ENCODE assay signal across 8 cellular contexts in the genomic region with DNA sequence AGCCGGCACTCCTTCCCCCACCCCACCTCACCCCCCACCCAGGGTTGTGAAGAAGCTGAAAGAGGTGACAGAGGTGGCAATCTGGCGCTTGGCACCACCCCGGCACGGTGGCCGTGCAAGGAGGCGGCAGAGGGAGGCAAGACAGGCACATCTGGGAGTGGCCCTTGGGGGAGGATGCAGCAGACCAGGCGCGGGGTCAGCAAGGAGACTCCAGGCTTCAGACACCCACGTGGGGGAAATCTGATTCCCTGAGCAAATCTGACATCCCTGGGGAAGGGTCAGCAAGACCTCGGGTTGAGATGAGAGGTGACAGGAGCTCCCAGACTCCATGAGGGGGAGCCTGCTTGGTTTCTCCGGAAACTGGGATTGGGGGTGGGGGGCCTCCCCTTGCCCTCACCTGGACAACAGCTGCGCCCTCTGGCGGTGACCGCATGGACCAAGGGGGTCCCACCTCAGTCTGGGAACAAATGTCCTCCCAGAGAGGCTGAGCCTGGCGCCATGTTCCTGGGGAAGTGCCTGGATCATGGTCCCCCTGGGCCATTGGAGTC. TPM values are rescaled to one million over a fixed set of nuclear protein-coding genes. Genes with fewer than 3 reads are reported as not detected.
DNase-seq lines count a peak whose midpoint lies in the region; ATAC-seq and TF ChIP-seq lines count a peak whose summit lies in the region.
"Had no signal": no experiment of that assay in that cellular context is flagged by ENCODE, and none has a peak within 500 bp of the region (broad histone marks: within the 10 kb centered on the region; RNA-seq: fewer than 3 reads in every experiment).

No MANE protein-coding gene starts in this region.

- DNase-seq in HCT116 (ENCODE audit: low read depth, low spot score), result no peak
- peak; percentile 57 for DNase-seq in activated CD8-positive, alpha-beta memory T cell treated with anti-CD3 and anti-CD28 coated beads, Interleukin-2, amount 10 ng/mL, durations not matched to agents 7 days and 5 days
- no peak for DNase-seq in foreskin keratinocyte
- peak; percentile 47 for DNase-seq in stimulated activated CD4-positive, alpha-beta T cell treated with anti-CD3 and anti-CD28 coated beads, Interleukin-2, amount 100 ng/mL, for 24 hours
- no peak for DNase-seq in DMS53 treated with DMSO at 0.1 percent for 48 hours (lab: John Stamatoyannopoulos, UW; ENCODE audit: unreplicated experiment)
- no peak for DNase-seq in T-helper 2 cell
- DNase-seq in LoVo (ENCODE audit: low spot score), result no peak
- DNase-seq: NCI-H526 treated with DMSO at 0.1 percent for 48 hours had no signal

- no peaks in the 10 kb centered on the region for H3K9me3 Mint-ChIP-seq in activated CD8-positive, alpha-beta memory T cell treated with anti-CD3 and anti-CD28 coated beads, Interleukin-2, amount 10 ng/mL, durations not matched to agents 7 days and 5 days (ENCODE audit: low read depth)

- H2AFZ ChIP-seq in HCT116 (ENCODE audit: low read depth, low read length, poor library complexity, severe bottlenecking), result no peak overlapping the region

- no peaks in the 10 kb centered on the region for H4K20me1 ChIP-seq in HCT116 (ENCODE audit: insufficient read depth)

- peak overlapping the region; percentile 98; the same call in 1 of the 2 replicates for H3K27ac ChIP-seq in HCT116 (ENCODE audit: low read depth, low read length)
- H3K27ac ChIP-seq in foreskin keratinocyte, result no peak overlapping the region

- no TSS peak for BruUV-seq in HCT116 (replicated peaks; lab: Mats Ljungman, UMichigan)

- H3K4me3 Mint-ChIP-seq in activated CD8-positive, alpha-beta memory T cell treated with anti-CD3 and anti-CD28 coated beads, Interleukin-2, amount 10 ng/mL, durations not matched to agents 7 days and 5 days, result no peak overlapping the region

- no peaks in the 10 kb centered on the region for H3K36me3 Mint-ChIP-seq in activated CD8-positive, alpha-beta memory T cell treated with anti-CD3 and anti-CD28 coated beads, Interleukin-2, amount 10 ng/mL, durations not matched to agents 7 days and 5 days

- POLR2A ChIA-PET in HCT116 (lab: Charles Lee), result interaction anchor here (1.3 kb wide), 1 partner anchor 36 kb away, joined by 3 read pairs; no protein-coding TSS in a partner anchor

- no peaks in the 10 kb centered on the region for H3K9me3 ChIP-seq in HCT116 (ENCODE audit: control insufficient read depth in 1 of 2, insufficient read depth in 1 of 2, low read depth in 1 of 2, low read length in 2 of 2)

- H3K27me3 ChIP-seq in HCT116 (ENCODE audit: insufficient read depth, low read length) (no peaks in the 10 kb centered on the region), foreskin keratinocyte (peaks cover 8% of the 10 kb centered on the region)

- peak overlapping the region; percentile 94 for H3K4me2 ChIP-seq in HCT116 (ENCODE audit: low read length)

- H3K79me2 ChIP-seq in HCT116 (ENCODE audit: insufficient read depth, low read length), result no peaks in the 10 kb centered on the region

- H3K9me2 ChIP-seq in HCT116 (ENCODE audit: insufficient read depth), result no peaks in the 10 kb centered on the region

- ATAC-seq in HCT116, result no peak
- no peak for ATAC-seq in activated CD8-positive, alpha-beta memory T cell treated with anti-CD3 and anti-CD28 coated beads, Interleukin-2, amount 10 ng/mL, durations not matched to agents 7 days and 5 days
- no peak for ATAC-seq in foreskin keratinocyte

- intact Hi-C loops in HCT116 (cut with micrococcal nuclease), result no loop called here

- peaks cover 10% of the 10 kb centered on the region for H3K4me1 Mint-ChIP-seq in activated CD8-positive, alpha-beta memory T cell treated with anti-CD3 and anti-CD28 coated beads, Interleukin-2, amount 10 ng/mL, durations not matched to agents 7 days and 5 days

- TF ChIP-seq CTCF in HCT116 (IDR thresholded peaks at IDR 0.05 in 2 of 3, conservative IDR thresholded peaks at IDR 0.05 in 1 of 3; ENCODE audit: borderline replicate concordance in 1 of 3, insufficient read depth in 1 of 3, low read depth in 2 of 3, low read length in 2 of 3), result no peak
- peak; percentile 44 for TF ChIP-seq CTCF in foreskin keratinocyte (conservative IDR thresholded peaks at IDR 0.05)

- CTCF ChIA-PET in HCT116 (lab: Charles Lee), result interaction anchor here (1.0 to 1.7 kb wide), 2 partner anchors 25 to 84 kb away, joined by 3 to 4 read pairs; no protein-coding TSS in a partner anchor
- CTCF ChIA-PET in activated CD8-positive, alpha-beta memory T cell treated with anti-CD3 and anti-CD28 coated beads, Interleukin-2, amount 10 ng/mL, durations not matched to agents 7 days and 5 days (lab: Charles Lee), result interaction anchor here (0.8 to 3.6 kb wide), 11 partner anchors 8 to 114 kb away, joined by 3 to 19 read pairs (median 3); partner anchors contain the start of gene MARK2

- peaks cover 23% of the 10 kb centered on the region for H3K27me3 Mint-ChIP-seq in activated CD8-positive, alpha-beta memory T cell treated with anti-CD3 and anti-CD28 coated beads, Interleukin-2, amount 10 ng/mL, durations not matched to agents 7 days and 5 days

- no peak for TF ChIP-seq RAD21 in HCT116 (IDR thresholded peaks at IDR 0.05; ENCODE audit: low read depth)

- peak overlapping the region; percentile 55 to 64; a peak in 3 of 4 replicates for H3K4me3 ChIP-seq in HCT116 (replicated peaks in 1 of 2; ENCODE audit: low read depth in 1 of 2, low read length in 2 of 2)

- H3K27ac Mint-ChIP-seq in activated CD8-positive, alpha-beta memory T cell treated with anti-CD3 and anti-CD28 coated beads, Interleukin-2, amount 10 ng/mL, durations not matched to agents 7 days and 5 days, result no peak overlapping the region

- H3K4me1 ChIP-seq in HCT116 (ENCODE audit: control insufficient read depth in 1 of 2, insufficient read depth in 2 of 2, low read length in 2 of 2) (peaks cover 28 to 51% of the 10 kb centered on the region in 2 experiments), foreskin keratinocyte (peaks cover 13% of the 10 kb centered on the region)

- no peaks in the 10 kb centered on the region for H3K36me3 ChIP-seq in HCT116 (ENCODE audit: control insufficient read depth in 1 of 2, insufficient read depth in 2 of 2, low read length in 2 of 2)

- TF ChIP-seq POLR2A in HCT116 (IDR thresholded peaks at IDR 0.05; ENCODE audit: borderline replicate concordance, extremely low read depth, insufficient read depth, insufficient read length), result no peak

- RAD21 ChIA-PET in HCT116 (lab: Charles Lee; ENCODE audit: low non-redundant PET in 1 of 2, low total read pairs in 2 of 2, uncharacterized antibody in 2 of 2, unreplicated experiment in 2 of 2), result interaction anchor here in 1 of 2 experiments (0.9 kb wide), 1 partner anchor 25 kb away, joined by 3 read pairs; no protein-coding TSS in a partner anchor

- peak overlapping the region; percentile 83 for H3K9ac ChIP-seq in HCT116 (ENCODE audit: low read length)

TF ChIP-seq in HCT116, 20 proteins besides CTCF, POLR2A, EP300 and RAD21:
- TF ChIP-seq EZH2 (IDR thresholded peaks at IDR 0.05), result no peak
- no peak for TF ChIP-seq ZNF274 (IDR thresholded peaks at IDR 0.05; ENCODE audit: low read depth, low read length)
- TF ChIP-seq TCF7L2 (IDR thresholded peaks at IDR 0.05; ENCODE audit: borderline replicate concordance, extremely low read depth, insufficient read depth, insufficient read length), result no peak
- TF ChIP-seq POLR2AphosphoS5 (IDR thresholded peaks at IDR 0.05; ENCODE audit: low read depth, low read length), result no peak
- no peak for TF ChIP-seq ATF3 (IDR thresholded peaks at IDR 0.05)
- TF ChIP-seq EZH2phosphoT487 (IDR thresholded peaks at IDR 0.05; ENCODE audit: borderline replicate concordance), result no peak
- TF ChIP-seq JUND (IDR thresholded peaks at IDR 0.05), result no peak
- no peak for TF ChIP-seq EGR1 (IDR thresholded peaks at IDR 0.05; ENCODE audit: low read depth)
- no peak for TF ChIP-seq YY1 (IDR thresholded peaks at IDR 0.05; ENCODE audit: extremely low read depth, insufficient replicate concordance, low read depth, low read length)

RNA-seq across cellular contexts. Expression of gene RCOR2, which starts 4.0 kb away (rescaled TPM):
- total RNA-seq in HCT116 (2021; ENCODE audit: unreplicated experiment) (10.8 TPM), foreskin keratinocyte (1.5 and 1.8 TPM in 2 replicates)
- polyA plus RNA-seq in HCT116 (2012), result 13.7 and 14.7 TPM in 2 replicates
- total RNA-seq in activated CD8-positive, alpha-beta memory T cell treated with anti-CD3 and anti-CD28 coated beads, Interleukin-2, amount 10 ng/mL, durations not matched to agents 7 days and 5 days, result under 1 TPM; 0.16 to 0.47 TPM
- polyA plus RNA-seq in foreskin keratinocyte, result 1.7 and 1.8 TPM in 2 replicates

RNA-seq across cellular contexts. Expression of gene NAA40, which starts 17.9 kb away (rescaled TPM):
- total RNA-seq in HCT116 (2021; ENCODE audit: unreplicated experiment) (25.3 TPM), foreskin keratinocyte (16.2 and 20.1 TPM in 2 replicates)
- 11.4 and 13.8 TPM in 2 replicates for polyA plus RNA-seq in HCT116 (2012)
- total RNA-seq in activated CD8-positive, alpha-beta memory T cell treated with anti-CD3 and anti-CD28 coated beads, Interleukin-2, amount 10 ng/mL, durations not matched to agents 7 days and 5 days, result 10 to 100 TPM; 37.0 to 46.0 TPM
- polyA plus RNA-seq in foreskin keratinocyte, result 8.1 and 10.0 TPM in 2 replicates

RNA-seq across cellular contexts. Expression of gene COX8A, which starts 53.5 kb away (rescaled TPM):
- total RNA-seq in HCT116 (2021; ENCODE audit: unreplicated experiment) (536 TPM), foreskin keratinocyte (648 and 658 TPM in 2 replicates)
- 1,028 and 1,102 TPM in 2 replicates for polyA plus RNA-seq in HCT116 (2012)
- total RNA-seq in activated CD8-positive, alpha-beta memory T cell treated with anti-CD3 and anti-CD28 coated beads, Interleukin-2, amount 10 ng/mL, durations not matched to agents 7 days and 5 days, result 100 to 1,000 TPM; 445 to 484 TPM
- polyA plus RNA-seq in foreskin keratinocyte, result 995 and 998 TPM in 2 replicates

Comparison
In these comparisons a context has a peak if more than half of its experiments do, and no peak if none do; other contexts are left out.
1. DNase-seq: peak in activated CD8-positive, alpha-beta memory T cell treated with anti-CD3 and anti-CD28 coated beads, Interleukin-2, amount 10 ng/mL, durations not matched to agents 7 days and 5 days (single experiment) and stimulated activated CD4-positive, alpha-beta T cell treated with anti-CD3 and anti-CD28 coated beads, Interleukin-2, amount 100 ng/mL, for 24 hours (2 of 2); none in HCT116 (single experiment), foreskin keratinocyte (0 of 2), DMS53 treated with DMSO at 0.1 percent for 48 hours (single experiment), T-helper 2 cell (0 of 5) and LoVo (single experiment).